ENCODE assay signal across 8 cellular contexts in the genomic region with DNA sequence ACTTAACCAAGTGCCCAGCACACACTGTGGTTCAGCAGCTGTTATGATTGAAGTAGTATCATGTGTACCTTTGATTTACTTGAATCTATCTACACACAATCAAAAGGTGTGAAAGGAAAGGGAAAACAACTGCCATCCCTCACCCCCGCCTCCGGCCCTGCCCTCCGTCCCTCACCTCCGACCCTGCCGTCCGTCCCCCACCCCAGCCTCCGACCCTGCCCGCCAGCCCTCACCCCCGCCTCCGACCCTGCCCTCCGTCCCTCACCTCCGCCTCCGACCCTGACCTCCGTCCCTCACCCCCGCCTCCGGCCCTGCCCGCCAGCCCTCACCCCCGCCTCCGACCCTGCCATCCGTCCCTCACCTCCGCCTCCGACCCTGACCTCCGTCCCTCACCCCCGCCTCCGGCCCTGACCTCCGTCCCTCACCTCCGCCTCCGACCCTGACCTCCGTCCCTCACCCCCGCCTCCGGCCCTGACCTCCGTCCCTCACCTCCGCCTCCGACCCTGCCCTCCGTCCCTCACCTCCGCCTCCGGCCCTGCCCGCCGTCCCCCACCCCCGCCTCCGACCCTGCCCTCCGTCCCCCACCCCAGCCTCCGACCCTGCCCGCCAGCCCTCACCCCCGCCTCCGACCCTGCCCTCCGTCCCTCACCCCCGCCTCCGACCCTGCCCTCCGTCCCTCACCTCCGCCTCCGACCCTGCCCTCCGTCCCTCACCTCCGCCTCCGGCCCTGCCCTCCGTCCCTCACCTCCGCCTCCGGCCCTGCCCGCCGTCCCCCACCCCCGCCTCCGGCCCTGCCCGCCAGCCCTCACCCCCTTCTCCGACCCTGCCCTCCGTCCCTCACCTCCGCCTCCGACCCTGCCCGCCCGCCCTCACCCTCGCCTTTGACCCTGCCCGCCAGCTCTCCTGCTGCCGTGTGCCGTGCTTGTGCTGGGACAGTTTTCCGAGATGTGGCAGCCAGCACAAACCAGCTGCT.
DNase-seq lines count a peak whose midpoint lies in the region; ATAC-seq, FAIRE-seq and TF ChIP-seq lines count a peak whose summit lies in the region.
"Not testable (repeated sequence)": the region's sequence is repeated elsewhere in the genome, so short reads cannot be mapped to it uniquely, and the experiment has no call there.

No MANE protein-coding gene starts in this region.

- not testable (repeated sequence) for H3K36me3 ChIP-seq in thoracic aorta

- H3K4me3 ChIP-seq in A549: peak overlapping the region; percentile 36
- H3K4me3 ChIP-seq in thoracic aorta: not testable (repeated sequence)

- not testable (repeated sequence) for H3K27me3 ChIP-seq in thoracic aorta (replicated peaks; ENCODE audit: insufficient read depth)

- H3K27ac ChIP-seq in A549: peak overlapping the region; percentile 78 to 86
- peak overlapping the region; percentile 61 for H3K27ac ChIP-seq in epithelial cell of prostate
- H3K27ac ChIP-seq in thoracic aorta: peak overlapping the region; percentile 88 to 89

- CTCF ChIA-PET in A549 (lab: Yijun Ruan, JAX): interaction anchor here (1.2 to 2.8 kb wide), 3 partner anchors 8 to 37 kb away, joined by 4 to 7 read pairs (median 4); no protein-coding TSS in a partner anchor
- CTCF ChIA-PET in activated CD8-positive, alpha-beta T cell treated with anti-CD3 and anti-CD28 coated beads, Interleukin-2, amount 10 ng/mL, durations not matched to agents 7 days and 5 days (lab: Charles Lee); MCF 10A (lab: Yijun Ruan, JAX): not testable (repeated sequence)

- not testable (repeated sequence) for TF ChIP-seq POLR2A in A549 (IDR thresholded peaks at IDR 0.05; ENCODE audit: low read length)

- H3K9me3 Mint-ChIP-seq in activated CD8-positive, alpha-beta T cell treated with anti-CD3 and anti-CD28 coated beads, Interleukin-2, amount 10 ng/mL, durations not matched to agents 7 days and 5 days (ENCODE audit: insufficient read depth); MCF 10A (ENCODE audit: unreplicated experiment); immature natural killer cell; osteocyte (ENCODE audit: unreplicated experiment): not testable (repeated sequence)

- H3K27me3 Mint-ChIP-seq in activated CD8-positive, alpha-beta T cell treated with anti-CD3 and anti-CD28 coated beads, Interleukin-2, amount 10 ng/mL, durations not matched to agents 7 days and 5 days (ENCODE audit: low read depth); MCF 10A (ENCODE audit: insufficient read depth, unreplicated experiment); osteocyte (ENCODE audit: unreplicated experiment): not testable (repeated sequence)
- H3K27me3 Mint-ChIP-seq in immature natural killer cell (ENCODE audit: low read depth in 3 of 3): peaks cover 6 to 19% (median 16%) of the 10 kb centered on the region in 3 donors

- peak in 1 of 2 experiments; percentile 28; a peak in 2 of 6 replicates for ATAC-seq in A549
- not testable (repeated sequence) for ATAC-seq in activated CD8-positive, alpha-beta T cell treated with anti-CD3 and anti-CD28 coated beads, Interleukin-2, amount 10 ng/mL, durations not matched to agents 7 days and 5 days; thoracic aorta (ENCODE audit: insufficient number of reproducible peaks, low FRiP score, low read depth)

- peak overlapping the region; percentile 84 for H3K4me2 ChIP-seq in A549

- H3K4me1 Mint-ChIP-seq in activated CD8-positive, alpha-beta T cell treated with anti-CD3 and anti-CD28 coated beads, Interleukin-2, amount 10 ng/mL, durations not matched to agents 7 days and 5 days (ENCODE audit: low read depth): not testable (repeated sequence)
- peaks cover 18% of the 10 kb centered on the region for H3K4me1 Mint-ChIP-seq in MCF 10A (ENCODE audit: insufficient read depth, unreplicated experiment)
- peaks cover 47 to 65% of the 10 kb centered on the region in 2 donors for H3K4me1 Mint-ChIP-seq in immature natural killer cell
- peaks cover 63% of the 10 kb centered on the region for H3K4me1 Mint-ChIP-seq in osteocyte (ENCODE audit: unreplicated experiment)

- TF ChIP-seq RAD21 in A549 (conservative IDR thresholded peaks at IDR 0.05 in 1 of 2, IDR thresholded peaks at IDR 0.05 in 1 of 2): not testable (repeated sequence)

- POLR2A ChIA-PET in A549 (lab: Yijun Ruan, JAX); activated CD8-positive, alpha-beta T cell treated with anti-CD3 and anti-CD28 coated beads, Interleukin-2, amount 10 ng/mL, durations not matched to agents 7 days and 5 days (lab: Charles Lee): not testable (repeated sequence)
- POLR2A ChIA-PET in MCF 10A (lab: Yijun Ruan, JAX): interaction anchor here (0.9 to 1.0 kb wide), 2 partner anchors 51 to 156 kb away, joined by 3 read pairs; no protein-coding TSS in a partner anchor

- not testable (repeated sequence) for FAIRE-seq in A549 (lab: Jason Lieb, UNC)
- FAIRE-seq in HTR-8/SVneo (lab: Jason Lieb, UNC): peak; percentile 80

- H3K4me1 ChIP-seq in A549 (peaks cover 48% of the 10 kb centered on the region), thoracic aorta (ENCODE audit: control insufficient read depth in 1 of 2, low read depth in 2 of 2) (peaks cover 28 to 89% of the 10 kb centered on the region in 2 donors)

- not testable (repeated sequence) for TF ChIP-seq EP300 in A549 (IDR thresholded peaks at IDR 0.05)

- H3K27ac Mint-ChIP-seq in activated CD8-positive, alpha-beta T cell treated with anti-CD3 and anti-CD28 coated beads, Interleukin-2, amount 10 ng/mL, durations not matched to agents 7 days and 5 days: peak overlapping the region; percentile 18
- peak overlapping the region; percentile 83 for H3K27ac Mint-ChIP-seq in MCF 10A (ENCODE audit: low read depth, unreplicated experiment)
- peak overlapping the region; percentile 77 to 98 (median 94) for H3K27ac Mint-ChIP-seq in immature natural killer cell
- H3K27ac Mint-ChIP-seq in osteocyte (ENCODE audit: unreplicated experiment): peak overlapping the region; percentile 97

- TF ChIP-seq CTCF in A549 (IDR thresholded peaks at IDR 0.05); MCF 10A (IDR thresholded peaks at IDR 0.05; ENCODE audit: unreplicated experiment); osteocyte (IDR thresholded peaks at IDR 0.05); thoracic aorta (IDR thresholded peaks at IDR 0.05): not testable (repeated sequence)

- not testable (repeated sequence) for BruUV-seq in MCF 10A (replicated peaks; lab: Mats Ljungman, UMichigan)

- intact Hi-C loops in MCF 10A (cut with micrococcal nuclease): not testable (repeated sequence)

- H3K36me3 Mint-ChIP-seq in activated CD8-positive, alpha-beta T cell treated with anti-CD3 and anti-CD28 coated beads, Interleukin-2, amount 10 ng/mL, durations not matched to agents 7 days and 5 days (ENCODE audit: low read depth): peaks cover 13% of the 10 kb centered on the region
- not testable (repeated sequence) for H3K36me3 Mint-ChIP-seq in MCF 10A (ENCODE audit: insufficient read depth, unreplicated experiment)
- peaks cover 13 to 43% (median 18%) of the 10 kb centered on the region in 3 donors for H3K36me3 Mint-ChIP-seq in immature natural killer cell
- peaks cover 24% of the 10 kb centered on the region for H3K36me3 Mint-ChIP-seq in osteocyte (ENCODE audit: unreplicated experiment)

- DNase-seq in A549 (ENCODE audit: low read depth in 1 of 2, low spot score in 1 of 2); HTR-8/SVneo (ENCODE audit: insufficient read length, low spot score); activated CD8-positive, alpha-beta T cell treated with anti-CD3 and anti-CD28 coated beads, Interleukin-2, amount 10 ng/mL, durations not matched to agents 7 days and 5 days; MCF 10A (ENCODE audit: unreplicated experiment); epithelial cell of prostate (ENCODE audit: low read depth, low spot score); osteocyte (ENCODE audit: extremely low spot score, unreplicated experiment); thoracic aorta (ENCODE audit: low spot score): not testable (repeated sequence)
- DNase-seq in immature natural killer cell: peak; percentile 76 to 84 (median 80)

- 88% methylated on average over 5 of the region's 74 CpGs for WGBS in A549 (ENCODE audit: missing lambda C conversion rate)

- H3K4me3 Mint-ChIP-seq in activated CD8-positive, alpha-beta T cell treated with anti-CD3 and anti-CD28 coated beads, Interleukin-2, amount 10 ng/mL, durations not matched to agents 7 days and 5 days; MCF 10A (ENCODE audit: unreplicated experiment): not testable (repeated sequence)
- H3K4me3 Mint-ChIP-seq in immature natural killer cell (peak overlapping the region; percentile 71 to 79 (median 72)), osteocyte (ENCODE audit: unreplicated experiment) (peak overlapping the region; percentile 57)

- H3K9me3 ChIP-seq in A549, thoracic aorta: not testable (repeated sequence)

Comparison
In these comparisons a context has a peak if more than half of its experiments do, and no peak if none do; other contexts are left out.
1. H3K27ac Mint-ChIP-seq: peak in every context shown above with its lines; median percentile 97 in osteocyte; 94 in immature natural killer cell; 83 in MCF 10A; 18 in activated CD8-positive, alpha-beta T cell treated with anti-CD3 and anti-CD28 coated beads, Interleukin-2, amount 10 ng/mL, durations not matched to agents 7 days and 5 days.